17 cellular contexts compared by ENCODE assay signal in genomic region chr5:138623053-138623452, GRCh38. TPM values are rescaled to one million over a fixed set of nuclear protein-coding genes. Genes with fewer than 3 reads are reported as not detected.
DNase-seq lines count a peak whose midpoint lies in the region; ATAC-seq, FAIRE-seq and TF ChIP-seq lines count a peak whose summit lies in the region.
"Had no signal": no experiment of that assay in that cellular context is flagged by ENCODE, and none has a peak within 500 bp of the region (broad histone marks: within the 10 kb centered on the region; RNA-seq: fewer than 3 reads in every experiment).

No MANE protein-coding gene starts in this region.

- no peak overlapping the region for H3K27ac ChIP-seq in osteoblast (ENCODE audit: low read depth, low read length)
- H3K27ac ChIP-seq: A549, HL-60 had no signal

- no peak overlapping the region for H3K4me2 ChIP-seq in osteoblast (ENCODE audit: insufficient read depth, low read length)
- H3K4me2 ChIP-seq: A549 had no signal

- H3K4me1 ChIP-seq in adipocyte (ENCODE audit: control insufficient read depth, insufficient read depth, low read length) (peaks cover 4% of the 10 kb centered on the region), osteoblast (ENCODE audit: insufficient read depth, low read length) (no peaks in the 10 kb centered on the region)
- H3K4me1 ChIP-seq: A549, Caco-2 had no signal

- H3K36me3 ChIP-seq in adipocyte (ENCODE audit: control insufficient read depth, insufficient read depth, low read length, severe bottlenecking) (no peaks in the 10 kb centered on the region), osteoblast (ENCODE audit: insufficient read depth, low read length) (no peaks in the 10 kb centered on the region)

- H3K9me3 ChIP-seq in adipocyte (ENCODE audit: control insufficient read depth, low read length) (no peaks in the 10 kb centered on the region), osteoblast (ENCODE audit: low read depth, low read length) (no peaks in the 10 kb centered on the region)
- H3K9me3 ChIP-seq: A549, Caco-2 had no signal

- no peaks in the 10 kb centered on the region for H3K79me2 ChIP-seq in osteoblast (ENCODE audit: insufficient read depth, low read length)

- peak; percentile 59 for ATAC-seq in sciatic nerve
- ATAC-seq in HG03108 (IDR thresholded peaks at IDR 0.05; ENCODE audit: unreplicated experiment), result no peak
- ATAC-seq: A549, K562 had no signal

- TF ChIP-seq CTCF in fibroblast of the aortic adventitia (IDR thresholded peaks at IDR 0.05; ENCODE audit: insufficient read depth, low read length) (no peak), osteoblast (IDR thresholded peaks at IDR 0.05; ENCODE audit: extremely low read depth, low read depth, low read length) (no peak)

- H3K27me3 ChIP-seq in adipocyte (replicated peaks; ENCODE audit: control insufficient read depth, insufficient read depth, low read length) (no peaks in the 10 kb centered on the region), osteoblast (ENCODE audit: insufficient read depth, low read length) (no peaks in the 10 kb centered on the region)

- FAIRE-seq in urothelium cell line (lab: Jason Lieb, UNC), result no peak
- FAIRE-seq: A549, K562 had no signal

- DNase-seq in Daoy (ENCODE audit: low read depth), result peak; percentile 37
- peak; percentile 46 for DNase-seq in adipocyte (ENCODE audit: low read depth)
- peak; percentile 92 for DNase-seq in fibroblast of the aortic adventitia (ENCODE audit: low read depth)
- DNase-seq in sciatic nerve (ENCODE audit: low spot score), result peak; percentile 58
- no peak for DNase-seq in urothelium cell line (ENCODE audit: low spot score)
- no peak for DNase-seq in osteoblast (ENCODE audit: insufficient read length, low spot score, missing footprints)
- no peak for DNase-seq in EL
- DNase-seq: Caco-2, DMS53, GDM1, NCI-H1092 treated with DMSO at 0.1 percent for 48 hours, NCI-H1694, NCI-H69 had no signal

- peak overlapping the region; percentile 56 for H3K4me3 ChIP-seq in adipocyte (ENCODE audit: low read length)
- H3K4me3 ChIP-seq in fibroblast of the aortic adventitia (ENCODE audit: low read depth, low read length), result peak overlapping the region; percentile 32
- no peak overlapping the region for H3K4me3 ChIP-seq in osteoblast (ENCODE audit: insufficient read depth, low read length)
- H3K4me3 ChIP-seq: A549, K562 had no signal

- H3K9ac ChIP-seq in adipocyte (ENCODE audit: low read length), result peak overlapping the region; percentile 39

- intact Hi-C loops in sciatic nerve (cut with DNase I), result no loop called here

- H2AFZ ChIP-seq in osteoblast (ENCODE audit: low read length), result no peak overlapping the region

- H4K20me1 ChIP-seq in osteoblast (ENCODE audit: insufficient read depth, low read length), result no peaks in the 10 kb centered on the region

RNA-seq across cellular contexts. Expression of gene HSPA9, which starts 47.9 kb away (rescaled TPM):
- total RNA-seq in Daoy (2014; rRNA removed; shearing (Covaris generic)), result 553 and 581 TPM in 2 replicates
- total RNA-seq in fibroblast of the aortic adventitia (ENCODE audit: low replicate concordance) (394 and 568 TPM in 2 replicates), sciatic nerve (152 TPM), osteoblast (499 and 624 TPM in 2 replicates)

Comparison
In these comparisons a context has a peak if more than half of its experiments do, and no peak if none do; other contexts are left out.
1. DNase-seq: peak in Daoy (single experiment), adipocyte (single experiment), fibroblast of the aortic adventitia (single experiment) and sciatic nerve (single experiment); none in urothelium cell line (single experiment), osteoblast (single experiment) and EL (single experiment).